Comparison of ENCODE assay signal across 26 cellular contexts in the genomic region with DNA sequence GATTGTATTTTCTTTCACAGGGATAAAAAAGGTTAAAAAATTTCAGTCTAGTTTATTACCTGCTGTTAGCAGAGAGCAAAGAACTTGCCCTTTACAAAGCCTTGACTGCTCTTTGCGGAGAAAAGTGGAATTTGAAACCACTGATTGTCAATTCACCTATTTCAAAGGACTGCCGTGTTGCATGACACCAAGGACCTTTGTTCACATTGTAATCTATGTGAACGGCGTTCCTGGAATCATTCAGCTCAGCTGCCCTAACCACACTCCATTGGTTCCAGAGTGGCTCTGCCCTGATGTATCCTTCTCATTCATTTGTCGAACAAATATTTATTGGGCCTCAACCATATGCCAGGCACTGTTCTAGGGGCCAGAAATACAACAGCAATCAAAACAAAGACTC.
DNase-seq lines count a peak whose midpoint lies in the region; ATAC-seq and TF ChIP-seq lines count a peak whose summit lies in the region.
"Had no signal": no experiment of that assay in that cellular context is flagged by ENCODE, and none has a peak within 500 bp of the region (broad histone marks: within the 10 kb centered on the region; RNA-seq: fewer than 3 reads in every experiment).

No MANE protein-coding gene starts in this region.

- peaks cover 19% of the 10 kb centered on the region for H3K4me1 ChIP-seq in mucosa of descending colon (ENCODE audit: low read depth)
- H3K4me1 ChIP-seq: gastrocnemius medialis had no signal

- peak overlapping the region; percentile 37 for H3K27ac Mint-ChIP-seq in Calu3 (ENCODE audit: unreplicated experiment)
- peak overlapping the region; percentile 63 for H3K27ac Mint-ChIP-seq in activated T-helper 2 cell treated with anti-CD3 and anti-CD28 coated beads, Interferon-gamma antibody, Interleukin-2, Interleukin-4, amounts not matched to agents 10 μg/mL and 5 μg/mL and 100 μg/mL, durations not matched to agents 14 hours and 24 hours and 36 hours
- H3K27ac Mint-ChIP-seq: activated CD4-positive, alpha-beta T cell treated with anti-CD3 and anti-CD28 coated beads, Interleukin-2, amount 10 ng/mL, durations not matched to agents 7 days and 5 days; activated T-cell treated with anti-CD3 and anti-CD28 coated beads, Interleukin-2, amount 50 U/mL, for 72 hours; CD4-positive, alpha-beta memory T cell; endodermal cell; progenitor cell of endocrine pancreas; T-helper 17 cell had no signal

- H3K36me3 Mint-ChIP-seq in Calu3 (ENCODE audit: insufficient read depth, unreplicated experiment) = peaks cover 33% of the 10 kb centered on the region
- H3K36me3 Mint-ChIP-seq in activated T-helper 2 cell treated with anti-CD3 and anti-CD28 coated beads, Interferon-gamma antibody, Interleukin-2, Interleukin-4, amounts not matched to agents 10 μg/mL and 5 μg/mL and 100 μg/mL, durations not matched to agents 14 hours and 24 hours and 36 hours (ENCODE audit: low read depth) = peaks cover 40% of the 10 kb centered on the region
- H3K36me3 Mint-ChIP-seq: CD4-positive, alpha-beta memory T cell had no signal

- TF ChIP-seq CTCF in Calu3 (IDR thresholded peaks at IDR 0.05; ENCODE audit: unreplicated experiment) = no peak
- TF ChIP-seq CTCF in mucosa of descending colon (IDR thresholded peaks at IDR 0.05) = no peak

- ATAC-seq in mucosa of descending colon (peak; percentile 93), HG03175 (IDR thresholded peaks at IDR 0.05; ENCODE audit: unreplicated experiment) (no peak)
- ATAC-seq: activated T-cell treated with anti-CD3 and anti-CD28 coated beads, Interleukin-2, amount 50 U/mL, for 72 hours; gastrocnemius medialis; lower lobe of right lung; T-helper 17 cell had no signal

- DNase-seq in Calu3 (no peak), mucosa of descending colon (peak in 1 of 3 donors; percentile 37), kidney tubule cell (ENCODE audit: low spot score) (no peak), activated gamma-delta T cell (lab: John Stamatoyannopoulos, UW) (no peak)
- no peak for DNase-seq in activated T-helper 2 cell treated with anti-CD3 and anti-CD28 coated beads, Interferon-gamma antibody, Interleukin-2, Interleukin-4, amounts not matched to agents 10 μg/mL and 5 μg/mL and 100 μg/mL, durations not matched to agents 14 hours and 24 hours and 36 hours (ENCODE audit: low spot score)
- DNase-seq: activated CD4-positive, alpha-beta T cell treated with anti-CD3 and anti-CD28 coated beads, Interleukin-2, amount 10 ng/mL, durations not matched to agents 7 days and 5 days; activated naive CD4-positive, alpha-beta T cell treated with anti-CD3 and anti-CD28 coated beads, Interleukin-2, amount 50 U/mL, for 16 hours; activated T-cell treated with anti-CD3 and anti-CD28 coated beads, Interleukin-2, amount 50 U/mL, for 72 hours; amygdala; CD4-positive, alpha-beta memory T cell; DMS79; endodermal cell; gastrocnemius medialis; hypothalamus; Karpas-422; lower lobe of right lung; NCI-H1694 treated with DMSO at 0.1 percent for 48 hours; NCI-H69; stimulated activated CD8-positive, alpha-beta memory T cell treated with anti-CD3 and anti-CD28 coated beads, Interleukin-4, amount 100 ng/mL, for 48 hours; stomach; T-helper 17 cell; WERI-Rb-1 had no signal

- peak; percentile 69 for TF ChIP-seq EP300 in Ishikawa (IDR thresholded peaks at IDR 0.05; ENCODE audit: borderline replicate concordance)

- BruUV-seq in Calu3 (replicated peaks; lab: Mats Ljungman, UMichigan) = no TSS peak

- TF ChIP-seq RAD21 in Ishikawa (IDR thresholded peaks at IDR 0.05; ENCODE audit: low read depth) = no peak

- no peaks in the 10 kb centered on the region for H3K36me3 ChIP-seq in mucosa of descending colon (ENCODE audit: low read depth)
- H3K36me3 ChIP-seq: lower lobe of right lung, stomach, WERI-Rb-1 had no signal

- H3K4me3 ChIP-seq in mucosa of descending colon = no peak overlapping the region
- H3K4me3 ChIP-seq: gastrocnemius medialis, lower lobe of right lung, stomach, tibial nerve had no signal

- peaks cover 4% of the 10 kb centered on the region for H3K9me3 Mint-ChIP-seq in Calu3 (ENCODE audit: low read depth, unreplicated experiment)
- H3K9me3 Mint-ChIP-seq in activated T-helper 2 cell treated with anti-CD3 and anti-CD28 coated beads, Interferon-gamma antibody, Interleukin-2, Interleukin-4, amounts not matched to agents 10 μg/mL and 5 μg/mL and 100 μg/mL, durations not matched to agents 14 hours and 24 hours and 36 hours = peaks cover 12% of the 10 kb centered on the region
- H3K9me3 Mint-ChIP-seq: activated CD4-positive, alpha-beta T cell treated with anti-CD3 and anti-CD28 coated beads, Interleukin-2, amount 10 ng/mL, durations not matched to agents 7 days and 5 days; activated T-cell treated with anti-CD3 and anti-CD28 coated beads, Interleukin-2, amount 50 U/mL, for 72 hours; CD4-positive, alpha-beta memory T cell had no signal

- peaks cover 71% of the 10 kb centered on the region for H3K4me1 Mint-ChIP-seq in Calu3 (ENCODE audit: low read depth, unreplicated experiment)
- peaks cover 58% of the 10 kb centered on the region for H3K4me1 Mint-ChIP-seq in activated T-helper 2 cell treated with anti-CD3 and anti-CD28 coated beads, Interferon-gamma antibody, Interleukin-2, Interleukin-4, amounts not matched to agents 10 μg/mL and 5 μg/mL and 100 μg/mL, durations not matched to agents 14 hours and 24 hours and 36 hours (ENCODE audit: low read depth)
- H3K4me1 Mint-ChIP-seq: activated CD4-positive, alpha-beta T cell treated with anti-CD3 and anti-CD28 coated beads, Interleukin-2, amount 10 ng/mL, durations not matched to agents 7 days and 5 days; CD4-positive, alpha-beta memory T cell; T-helper 17 cell had no signal

- intact Hi-C loops in Calu3 (cut with micrococcal nuclease; ENCODE audit: unreplicated experiment) = loop anchor here (10.0 kb wide), 1 partner anchor 322 kb away; no protein-coding TSS in a partner anchor
- intact Hi-C loops in activated T-helper 2 cell treated with anti-CD3 and anti-CD28 coated beads, Interferon-gamma antibody, Interleukin-2, Interleukin-4, amounts not matched to agents 10 μg/mL and 5 μg/mL and 100 μg/mL, durations not matched to agents 14 hours and 24 hours and 36 hours (cut with micrococcal nuclease) = loop anchor here (5.0 to 10.0 kb wide), 2 partner anchors 322 to 426 kb away; no protein-coding TSS in a partner anchor
- intact Hi-C loops in mucosa of descending colon (cut with DNase I, micrococcal nuclease) = no loop called here

- no peaks in the 10 kb centered on the region for H3K9me3 ChIP-seq in mucosa of descending colon
- H3K9me3 ChIP-seq: gastrocnemius medialis, lower lobe of right lung, stomach, tibial nerve had no signal

- CTCF ChIA-PET in Calu3 (lab: Charles Lee) = interaction anchor here (0.6 kb wide), 1 partner anchor 1694 kb away, joined by 3 read pairs; no protein-coding TSS in a partner anchor

- H3K4me3 Mint-ChIP-seq in Calu3 (ENCODE audit: low read depth, unreplicated experiment) = no peak overlapping the region
- no peak overlapping the region for H3K4me3 Mint-ChIP-seq in activated T-helper 2 cell treated with anti-CD3 and anti-CD28 coated beads, Interferon-gamma antibody, Interleukin-2, Interleukin-4, amounts not matched to agents 10 μg/mL and 5 μg/mL and 100 μg/mL, durations not matched to agents 14 hours and 24 hours and 36 hours (ENCODE audit: low read depth)
- H3K4me3 Mint-ChIP-seq: activated CD4-positive, alpha-beta T cell treated with anti-CD3 and anti-CD28 coated beads, Interleukin-2, amount 10 ng/mL, durations not matched to agents 7 days and 5 days; activated T-cell treated with anti-CD3 and anti-CD28 coated beads, Interleukin-2, amount 50 U/mL, for 72 hours; CD4-positive, alpha-beta memory T cell; endodermal cell; T-helper 17 cell had no signal

- H3K27me3 Mint-ChIP-seq in Calu3 (ENCODE audit: unreplicated experiment) = no peaks in the 10 kb centered on the region
- no peaks in the 10 kb centered on the region for H3K27me3 Mint-ChIP-seq in activated T-helper 2 cell treated with anti-CD3 and anti-CD28 coated beads, Interferon-gamma antibody, Interleukin-2, Interleukin-4, amounts not matched to agents 10 μg/mL and 5 μg/mL and 100 μg/mL, durations not matched to agents 14 hours and 24 hours and 36 hours (ENCODE audit: low read depth)
- H3K27me3 Mint-ChIP-seq: activated CD4-positive, alpha-beta T cell treated with anti-CD3 and anti-CD28 coated beads, Interleukin-2, amount 10 ng/mL, durations not matched to agents 7 days and 5 days; progenitor cell of endocrine pancreas had no signal

TF ChIP-seq in Ishikawa, 13 proteins besides CTCF, POLR2A, EP300 and RAD21:
- no peak for TF ChIP-seq ZBTB7A (IDR thresholded peaks at IDR 0.05; ENCODE audit: low read depth)
- peak; percentile 27; the same call in 1 of the 2 replicates for TF ChIP-seq TCF12 (IDR thresholded peaks at IDR 0.05; ENCODE audit: low read depth)
- TF ChIP-seq, protein P1, sequence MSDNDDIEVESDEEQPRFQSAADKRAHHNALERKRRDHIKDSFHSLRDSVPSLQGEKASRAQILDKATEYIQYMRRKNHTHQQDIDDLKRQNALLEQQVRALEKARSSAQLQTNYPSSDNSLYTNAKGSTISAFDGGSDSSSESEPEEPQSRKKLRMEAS (IDR thresholded peaks at IDR 0.05) = peak; percentile 25; the same call in 1 of the 2 replicates
- TF ChIP-seq NFIC (IDR thresholded peaks at IDR 0.05) = 0 out of 2 replicates have a peak, but pooled peaks have one; percentile 19

Comparison
In these comparisons a context has a peak if more than half of its experiments do, and no peak if none do; other contexts are left out.
1. intact Hi-C loops: an anchor here in Calu3 (10.0 kb wide) and activated T-helper 2 cell treated with anti-CD3 and anti-CD28 coated beads, Interferon-gamma antibody, Interleukin-2, Interleukin-4, amounts not matched to agents 10 μg/mL and 5 μg/mL and 100 μg/mL, durations not matched to agents 14 hours and 24 hours and 36 hours (5.0 to 10.0 kb wide); none called in mucosa of descending colon.